ENCODE assay signal across 8 cellular contexts in genomic region chr2:216696751-216697560, GRCh38. TPM values are rescaled to one million over a fixed set of nuclear protein-coding genes. Genes with fewer than 3 reads are reported as not detected.
DNase-seq lines count a peak whose midpoint lies in the region; ATAC-seq, FAIRE-seq and TF ChIP-seq lines count a peak whose summit lies in the region.

No MANE protein-coding gene starts in this region.

- 6% methylated on average over 7 of the region's 7 CpGs for WGBS in HepG2 (ENCODE audit: low lambda C conversion rate)

- DNase-seq in DMS 273 treated with DMSO at 0.1 percent for 48 hours (lab: John Stamatoyannopoulos, UW) (peak; percentile 44), M059J (ENCODE audit: low read depth) (peak; percentile 63), ascending aorta (ENCODE audit: low spot score in 2 of 2) (no peak), HepG2 (ENCODE audit: low spot score) (no peak), ecto neural progenitor cell (ENCODE audit: low spot score) (no peak), NCI-H1048 (lab: John Stamatoyannopoulos, UW) (no peak)
- DNase-seq in activated CD4-positive, CD25-positive, alpha-beta regulatory T cell (lab: John Stamatoyannopoulos, UW) = no peak

- H3K36me3 ChIP-seq in ascending aorta (no peaks in the 10 kb centered on the region), HepG2 (replicated peaks in 1 of 2; ENCODE audit: control insufficient read depth in 1 of 2, insufficient read depth in 2 of 2, low read length in 2 of 2) (no peaks in the 10 kb centered on the region)

- H3K79me2 ChIP-seq in HepG2 (ENCODE audit: insufficient read depth, low read length) = no peaks in the 10 kb centered on the region

- H4K20me1 ChIP-seq in HepG2 (ENCODE audit: insufficient read depth, low read length) = no peaks in the 10 kb centered on the region

- H2AFZ ChIP-seq in HepG2 (ENCODE audit: low read length) = no peak overlapping the region

- no peak overlapping the region for H3K9ac ChIP-seq in HepG2 (ENCODE audit: insufficient read depth, low read depth, low read length)

- TF ChIP-seq RAD21 in HepG2 (CRISPR knock-in tag; IDR thresholded peaks at IDR 0.05) = no peak

- H3K4me2 ChIP-seq in HepG2 (ENCODE audit: low read depth, low read length) = no peak overlapping the region

- in situ Hi-C loops in HepG2 (cut with HindIII; ENCODE audit: extremely low pct_ligation_motif_present, low pct_unique_long_range_greater_than_20kb) = loop anchor here (5.0 kb wide), 1 partner anchor 815 kb away; no protein-coding TSS in a partner anchor

- CTCF ChIA-PET in HepG2 (lab: Yijun Ruan, JAX; ENCODE audit: low intra/inter-chr PET ratio, low total read pairs) = interaction anchor here (1.0 to 2.8 kb wide), 2 partner anchors 445 to 446 kb away, joined by 5 to 22 read pairs; no protein-coding TSS in a partner anchor

- TF ChIP-seq EP300 in HepG2 (IDR thresholded peaks at IDR 0.05; ENCODE audit: low read depth in 2 of 2, low read length in 2 of 2) = no peak
- TF ChIP-seq EP300 in HepG2 (CRISPR knock-in tag; IDR thresholded peaks at IDR 0.05; ENCODE audit: borderline replicate concordance) = no peak

- POLR2A ChIA-PET in HepG2 (lab: Yijun Ruan, JAX) = no interaction called here

- no peak for TF ChIP-seq POLR2A in HepG2 (IDR thresholded peaks at IDR 0.05; ENCODE audit: insufficient read depth in 1 of 2, low read depth in 2 of 2, low read length in 2 of 2)

- FAIRE-seq in HepG2 (lab: Jason Lieb, UNC) = peak; percentile 66

- BruUV-seq in HepG2 (replicated peaks; lab: Mats Ljungman, UMichigan) = no TSS peak

- peak; percentile 39 to 64 (median 61) for TF ChIP-seq CTCF in ascending aorta (IDR thresholded peaks at IDR 0.05)
- TF ChIP-seq CTCF in HepG2 (CRISPR knock-in tag; IDR thresholded peaks at IDR 0.05) = peak; percentile 45

- H3K4me1 ChIP-seq in ascending aorta = peaks cover 3 to 42% of the 10 kb centered on the region in 2 donors
- H3K4me1 ChIP-seq in HepG2 (ENCODE audit: insufficient read depth, low read length) = no peaks in the 10 kb centered on the region

- H3K4me3 ChIP-seq in ascending aorta = no peak overlapping the region
- no peak overlapping the region for H3K4me3 ChIP-seq in HepG2 (replicated peaks in 1 of 3; ENCODE audit: insufficient read depth in 1 of 3, low read depth in 2 of 3, low read length in 3 of 3)

- intact Hi-C loops in ascending aorta (cut with DNase I) = loop anchor here (2.0 to 10.0 kb wide), 6 partner anchors 355 to 1016 kb away; no protein-coding TSS in a partner anchor
- intact Hi-C loops in HepG2 (cut with micrococcal nuclease; ENCODE audit: unreplicated experiment) = loop anchor here (1.0 to 10.0 kb wide), 4 partner anchors 80 to 1015 kb away; no protein-coding TSS in a partner anchor

- peak overlapping the region; percentile 87 to 93 for H3K27ac ChIP-seq in ascending aorta
- no peak overlapping the region for H3K27ac ChIP-seq in HepG2 (ENCODE audit: extremely low read length, insufficient read depth, low read length)

- ATAC-seq in HepG2 (peak; percentile 47), HG03095 (IDR thresholded peaks at IDR 0.05; ENCODE audit: unreplicated experiment) (no peak)

- no peaks in the 10 kb centered on the region for H3K27me3 ChIP-seq in ascending aorta
- peaks cover 15 to 77% of the 10 kb centered on the region in 2 experiments for H3K27me3 ChIP-seq in HepG2 (ENCODE audit: control insufficient read depth in 1 of 2, insufficient read depth in 2 of 2, low read length in 2 of 2)

- H3K9me3 ChIP-seq in ascending aorta (no peaks in the 10 kb centered on the region), HepG2 (ENCODE audit: low read length) (no peaks in the 10 kb centered on the region)

TF ChIP-seq in HepG2, 621 proteins besides CTCF, POLR2A, EP300 and RAD21:
- peak; percentile 64 for TF ChIP-seq STAG1 (CRISPR knock-in tag; IDR thresholded peaks at IDR 0.05)
- no peak for TF ChIP-seq KLF13 (CRISPR knock-in tag; IDR thresholded peaks at IDR 0.05)
TF ChIP-seq in HepG2: peak in this region for 1.

RNA-seq across cellular contexts. Expression of gene IGFBP5, which starts 1.6 kb away (rescaled TPM):
- total RNA-seq in M059J (2014; rRNA removed; shearing (Covaris generic)) = 677 and 1,398 TPM in 2 replicates
- total RNA-seq in ascending aorta (1,280 TPM), HepG2 (2016; rRNA removed; fragmentation: Illumina TruSeq; extraction: Trizol) (not detected in 2 replicates)
- total RNA-seq in HepG2 (2016; cell fraction: cytosol; rRNA removed; fragmentation: Illumina TruSeq; extraction: Trizol; ENCODE audit: low read depth) = not detected in 2 replicates
- total RNA-seq in HepG2 (2016; cell fraction: insoluble cytoplasmic fraction; rRNA removed; fragmentation: Illumina TruSeq; extraction: Trizol) = 0.02 TPM in 1 of 2 replicates, not detected in the other
- total RNA-seq in HepG2 (2016; cell fraction: membrane; rRNA removed; fragmentation: Illumina TruSeq; extraction: Trizol) = not detected in 2 replicates
- total RNA-seq in HepG2 (2016; cell fraction: nucleus; rRNA removed; fragmentation: Illumina TruSeq; extraction: Trizol) = not detected in 2 replicates
- 0.07 and 0.15 TPM in 2 replicates for polyA plus RNA-seq in HepG2 (2011; rRNA removed)
- 0.05 TPM in 2 replicates for polyA plus RNA-seq in HepG2 (2011; cell fraction: cytosol; rRNA removed)
- polyA plus RNA-seq in HepG2 (2011; cell fraction: nucleus; rRNA removed) = 0.03 and 0.14 TPM in 2 replicates
- polyA plus RNA-seq in HepG2 (2012) = 0.11 TPM in 1 of 2 replicates, not detected in the other
- polyA plus RNA-seq in HepG2 (2016; cell fraction: cytosol; fragmentation: Illumina TruSeq; extraction: Trizol; ENCODE audit: low read depth) = not detected in 2 replicates
- polyA plus RNA-seq in HepG2 (2016; cell fraction: insoluble cytoplasmic fraction; fragmentation: Illumina TruSeq; extraction: Trizol; ENCODE audit: low read depth) = not detected in 2 replicates
- not detected in 2 replicates for polyA plus RNA-seq in HepG2 (2016; cell fraction: membrane; fragmentation: Illumina TruSeq; extraction: Trizol; ENCODE audit: low read depth)
- not detected in 2 replicates for polyA plus RNA-seq in HepG2 (2016; cell fraction: nucleus; fragmentation: Illumina TruSeq; extraction: Trizol; ENCODE audit: insufficient read depth, low read depth)
- polyA minus RNA-seq in HepG2 (2011; rRNA and poly(A)+ RNA removed; ENCODE audit: low replicate concordance) = 0.02 TPM in 1 of 2 replicates, not detected in the other
- polyA minus RNA-seq in HepG2 (2011; cell fraction: cytosol; rRNA and poly(A)+ RNA removed) = not detected in 2 replicates
- under 0.01 TPM in 1 of 2 replicates, not detected in the other for polyA minus RNA-seq in HepG2 (2011; cell fraction: nucleus; rRNA and poly(A)+ RNA removed)

Comparison
In these comparisons a context has a peak if more than half of its experiments do, and no peak if none do; other contexts are left out.
1. DNase-seq: peak in DMS 273 treated with DMSO at 0.1 percent for 48 hours (single experiment) and M059J (single experiment); none in ascending aorta (0 of 2), HepG2 (single experiment), ecto neural progenitor cell (single experiment), activated CD4-positive, CD25-positive, alpha-beta regulatory T cell (0 of 4) and NCI-H1048 (single experiment).
2. RNA of gene IGFBP5, which starts 1.6 kb away (total RNA-seq): 677 to 1,398 TPM in M059J and 1,280 TPM in ascending aorta (single experiment); 0.02 TPM in HepG2; every median in the first group is over 100 times any median in the second.